In the genomic region with DNA sequence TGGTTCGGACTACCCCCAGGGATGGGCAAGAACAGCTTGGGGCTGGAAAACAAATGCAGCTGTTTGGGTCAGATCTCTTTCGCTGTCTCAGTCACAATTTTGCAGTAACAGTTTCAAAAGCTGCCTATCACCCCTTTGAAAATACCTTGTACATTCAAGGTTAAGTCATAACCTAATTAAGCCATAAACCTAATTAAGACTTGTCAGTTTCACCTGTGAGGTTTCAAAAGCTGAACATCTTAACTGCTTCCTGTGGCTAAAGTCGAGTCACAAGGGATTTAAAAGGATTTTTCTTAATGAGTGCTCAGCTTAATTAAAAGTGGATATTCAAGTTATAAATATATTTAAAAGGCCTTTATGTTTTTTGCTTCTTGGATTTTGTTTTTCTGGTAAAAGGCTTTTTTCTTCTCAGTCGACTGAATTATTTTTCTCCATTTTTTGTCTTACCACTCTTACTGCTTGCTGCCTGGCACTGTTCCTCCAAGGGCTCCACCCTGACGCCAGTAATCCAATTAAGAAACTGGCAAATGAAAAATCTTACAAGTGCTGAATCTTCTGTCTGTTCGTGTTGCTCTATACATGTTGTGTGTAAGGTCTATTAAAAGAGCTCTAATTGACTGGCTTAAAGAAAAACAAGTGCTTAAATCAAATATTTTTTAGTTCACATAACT, we compare ENCODE assay signal across 18 cellular contexts. TPM values are rescaled to one million over a fixed set of nuclear protein-coding genes. Genes with fewer than 3 reads are reported as not detected.
"Had no signal": no experiment of that assay in that cellular context is flagged by ENCODE, and none has a peak within 500 bp of the region (broad histone marks: within the 10 kb centered on the region; RNA-seq: fewer than 3 reads in every experiment).

No MANE protein-coding gene starts in this region.

- DNase-seq: activated CD4-positive, alpha-beta T cell treated with anti-CD3 and anti-CD28 coated beads, Interleukin-2, amount 10 ng/mL, durations not matched to agents 24 days and 14 days; activated CD8-positive, alpha-beta T cell treated with anti-CD3 and anti-CD28 coated beads for 36 hours; activated naive CD4-positive, alpha-beta T cell treated with Interleukin-2 at 50 U/mL for 16 hours; activated naive CD8-positive, alpha-beta T cell treated with anti-CD3 and anti-CD28 coated beads, Interleukin-2, amount 10 ng/mL, durations not matched to agents 7 days and 5 days; activated T-cell treated with anti-CD3 and anti-CD28 coated beads, Interleukin-2, amount 50 U/mL, for 24 hours; body of pancreas; gastrocnemius medialis; head of caudate nucleus; immature natural killer cell; kidney glomerular epithelial cell; left ventricle myocardium superior; retina; stimulated activated CD4-positive, alpha-beta T cell treated with anti-CD3 and anti-CD28 coated beads, Interleukin-12 subunit alpha, Interleukin-12 subunit beta, amount 100 ng/mL, for 4 hours; stimulated activated CD4-positive, alpha-beta T cell treated with anti-CD3 and anti-CD28 coated beads, Interleukin-1b, Interleukin-23, amount 100 ng/mL, for 48 hours; stimulated activated naive CD4-positive, alpha-beta T cell treated with Interleukin-2 at 50 U/mL for 16 hours; uterus had no signal

- H3K4me1 ChIP-seq: body of pancreas, uterus had no signal

- ATAC-seq: activated CD8-positive, alpha-beta T cell treated with anti-CD3 and anti-CD28 coated beads for 36 hours; body of pancreas; gastrocnemius medialis; left ventricle myocardium superior had no signal

- H3K9me3 ChIP-seq: body of pancreas, gastrocnemius medialis, tibial nerve, uterus had no signal

- H3K36me3 ChIP-seq: gastrocnemius medialis, tibial nerve, uterus had no signal

- H3K27ac ChIP-seq: body of pancreas, gastrocnemius medialis, tibial nerve, uterus had no signal

- H3K4me3 ChIP-seq: body of pancreas, gastrocnemius medialis, tibial nerve, uterus had no signal

- H3K27me3 ChIP-seq: body of pancreas, gastrocnemius medialis, tibial nerve, uterus had no signal

RNA-seq across cellular contexts. Expression of a gene that starts 33.8 kb away (rescaled TPM):
- polyA plus RNA-seq: neural cell had no signal
